Comparison of ENCODE assay signal across 20 cellular contexts in genomic region chrX:113529425-113530013, GRCh38.
"Had no signal": no experiment of that assay in that cellular context is flagged by ENCODE, and none has a peak within 500 bp of the region (broad histone marks: within the 10 kb centered on the region; RNA-seq: fewer than 3 reads in every experiment).

No MANE protein-coding gene starts in this region.

- H3K27me3 Mint-ChIP-seq: dendritic cell treated with granulocyte-macrophage colony-stimulating factor and Interleukin-4, amounts not matched to agents 40 ng/mL and 50 ng/mL, for 4 days; effector memory CD8-positive, alpha-beta T cell; progenitor cell of endocrine pancreas; stimulated activated naive CD8-positive, alpha-beta T cell treated with anti-CD3 and anti-CD28 coated beads, Interleukin-15, Interleukin-2, amounts not matched to agents 100 ng/mL and 50 ng/mL, for 24 hours had no signal

- H3K9me3 Mint-ChIP-seq: dendritic cell treated with granulocyte-macrophage colony-stimulating factor and Interleukin-4, amounts not matched to agents 40 ng/mL and 50 ng/mL, for 4 days; effector memory CD8-positive, alpha-beta T cell; nephron; stimulated activated naive CD8-positive, alpha-beta T cell treated with anti-CD3 and anti-CD28 coated beads, Interleukin-15, Interleukin-2, amounts not matched to agents 100 ng/mL and 50 ng/mL, for 24 hours had no signal

- H3K4me3 Mint-ChIP-seq: dendritic cell treated with granulocyte-macrophage colony-stimulating factor and Interleukin-4, amounts not matched to agents 40 ng/mL and 50 ng/mL, for 4 days; effector memory CD8-positive, alpha-beta T cell; immature natural killer cell; nephron; stimulated activated naive CD8-positive, alpha-beta T cell treated with anti-CD3 and anti-CD28 coated beads, Interleukin-15, Interleukin-2, amounts not matched to agents 100 ng/mL and 50 ng/mL, for 24 hours had no signal

- H3K4me3 ChIP-seq: esophagus muscularis mucosa, gastrocnemius medialis, left lung, lower lobe of right lung, pancreas, tibial artery, upper lobe of right lung, vagina had no signal

- DNase-seq: effector memory CD8-positive, alpha-beta T cell; gastrocnemius medialis; immature natural killer cell; left lung; lower lobe of right lung; mesenchymal stem cell; midbrain; occipital lobe; pancreas; right cardiac atrium; small intestine; stimulated activated CD4-positive, alpha-beta T cell treated with anti-CD3 and anti-CD28 coated beads, Interleukin-2, amount 100 ng/mL, for 48 hours; tibial artery; upper lobe of right lung had no signal

- ATAC-seq: effector memory CD8-positive, alpha-beta T cell; gastrocnemius medialis; left lung; lower lobe of right lung; pancreas; right cardiac atrium; upper lobe of right lung had no signal

- H3K27ac Mint-ChIP-seq: dendritic cell treated with granulocyte-macrophage colony-stimulating factor and Interleukin-4, amounts not matched to agents 40 ng/mL and 50 ng/mL, for 4 days; effector memory CD8-positive, alpha-beta T cell; immature natural killer cell; nephron; progenitor cell of endocrine pancreas; stimulated activated naive CD8-positive, alpha-beta T cell treated with anti-CD3 and anti-CD28 coated beads, Interleukin-15, Interleukin-2, amounts not matched to agents 100 ng/mL and 50 ng/mL, for 24 hours had no signal

- H3K4me1 Mint-ChIP-seq: immature natural killer cell, nephron had no signal

- H3K36me3 Mint-ChIP-seq: immature natural killer cell had no signal
